1 cellular context compared by ENCODE assay signal in genomic region chr9:134433909-134434895, GRCh38.
TF ChIP-seq lines count a peak whose summit lies in the region.

No MANE protein-coding gene starts in this region.

TF ChIP-seq in SK-N-SH, 30 proteins besides CTCF, POLR2A, EP300 and RAD21 (continued from another document):
- TF ChIP-seq REST (IDR thresholded peaks at IDR 0.05; ENCODE audit: low read depth, low read length), result no peak
- TF ChIP-seq GABPA (IDR thresholded peaks at IDR 0.05; ENCODE audit: low read depth), result no peak
